Comparison of ENCODE assay signal across 17 cellular contexts in the genomic region with DNA sequence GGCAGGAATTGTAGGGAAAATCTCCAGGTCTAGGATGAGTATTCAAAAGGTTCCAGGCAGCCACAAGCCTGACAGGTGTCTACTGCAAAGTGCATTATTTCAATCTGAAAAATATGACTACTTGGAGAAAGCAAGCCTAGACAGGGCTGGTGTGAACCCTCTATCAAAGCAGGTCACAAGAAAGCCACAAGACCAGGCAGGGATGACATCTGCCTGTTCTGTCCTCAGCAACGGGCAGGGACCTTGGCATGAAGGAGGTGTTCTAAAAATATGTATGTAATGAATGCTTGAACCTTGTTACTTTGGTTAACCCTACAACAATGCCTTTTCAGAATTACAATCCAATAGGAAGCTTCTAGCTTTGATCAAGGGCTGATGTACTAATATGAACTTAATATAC. TPM values are rescaled to one million over a fixed set of nuclear protein-coding genes. Genes with fewer than 3 reads are reported as not detected.
"Had no signal": no experiment of that assay in that cellular context is flagged by ENCODE, and none has a peak within 500 bp of the region (broad histone marks: within the 10 kb centered on the region; RNA-seq: fewer than 3 reads in every experiment).

No MANE protein-coding gene starts in this region.

- H3K27me3 ChIP-seq: SJCRH30 had no signal

- H3K4me2 ChIP-seq: neural progenitor cell had no signal

- H3K36me3 ChIP-seq: neural progenitor cell, SJCRH30, WERI-Rb-1 had no signal

- H2AFZ ChIP-seq: neural progenitor cell had no signal

- H3K27ac ChIP-seq: neural progenitor cell, SJCRH30, WERI-Rb-1 had no signal

- H3K4me3 ChIP-seq: neural progenitor cell, SJCRH30 had no signal

- H3K27ac Mint-ChIP-seq: activated CD8-positive, alpha-beta T cell treated with anti-CD3 and anti-CD28 coated beads for 36 hours; activated naive CD4-positive, alpha-beta T cell treated with anti-CD3 and anti-CD28 coated beads, Interleukin-2, amount 50 U/mL, for 72 hours; neural progenitor cell; T-helper 17 cell had no signal

- H3K9ac ChIP-seq: neural progenitor cell had no signal

- H3K9me3 ChIP-seq: SJCRH30 had no signal

- H3K9me3 Mint-ChIP-seq: activated CD8-positive, alpha-beta T cell treated with anti-CD3 and anti-CD28 coated beads for 36 hours; activated naive CD4-positive, alpha-beta T cell treated with anti-CD3 and anti-CD28 coated beads, Interleukin-2, amount 50 U/mL, for 72 hours; activated T-cell treated with anti-CD3 and anti-CD28 coated beads, Interleukin-2, amount 50 U/mL, for 4 hours had no signal

- H3K4me3 Mint-ChIP-seq: activated CD8-positive, alpha-beta T cell treated with anti-CD3 and anti-CD28 coated beads for 36 hours; activated T-cell treated with anti-CD3 and anti-CD28 coated beads, Interleukin-2, amount 50 U/mL, for 4 hours; neural progenitor cell; T-helper 17 cell had no signal

- H3K4me1 ChIP-seq: neural progenitor cell, SJCRH30 had no signal

- H3K4me1 Mint-ChIP-seq: T-helper 17 cell had no signal

- ATAC-seq: activated CD8-positive, alpha-beta T cell treated with anti-CD3 and anti-CD28 coated beads for 36 hours; activated T-cell treated with anti-CD3 and anti-CD28 coated beads, Interleukin-2, amount 50 U/mL, for 4 hours; stimulated activated naive CD8-positive, alpha-beta T cell treated with anti-CD3 and anti-CD28 coated beads, Interleukin-15, Interleukin-2, amounts not matched to agents 100 U/mL and 50 U/mL, for 24 hours; T-helper 17 cell had no signal

- DNase-seq: activated CD8-positive, alpha-beta T cell treated with anti-CD3 and anti-CD28 coated beads for 36 hours; activated effector memory CD4-positive, alpha-beta T cell treated with anti-CD3 and anti-CD28 coated beads, Interleukin-2, amount 50 U/mL, for 16 hours; activated T-cell treated with anti-CD3 and anti-CD28 coated beads, Interleukin-2, amount 50 U/mL, for 4 hours; central memory CD4-positive, alpha-beta T cell; effector CD8-positive, alpha-beta T cell; foreskin melanocyte; SJCRH30; stimulated activated CD4-positive, alpha-beta T cell treated with anti-CD3 and anti-CD28 coated beads, Interleukin-4, amount 100 ng/mL, for 24 hours; stimulated activated naive CD8-positive, alpha-beta T cell treated with anti-CD3 and anti-CD28 coated beads, Interleukin-15, Interleukin-2, amounts not matched to agents 100 U/mL and 50 U/mL, for 24 hours; T-helper 17 cell; WERI-Rb-1 had no signal

- H3K36me3 Mint-ChIP-seq: activated naive CD4-positive, alpha-beta T cell treated with anti-CD3 and anti-CD28 coated beads, Interleukin-2, amount 50 U/mL, for 72 hours; neural progenitor cell had no signal

RNA-seq across cellular contexts. Expression of a gene that starts 1.2 kb away (rescaled TPM):
- total RNA-seq: activated CD8-positive, alpha-beta T cell treated with anti-CD3 and anti-CD28 coated beads for 36 hours; activated naive CD4-positive, alpha-beta T cell treated with anti-CD3 and anti-CD28 coated beads, Interleukin-2, amount 50 U/mL, for 72 hours; activated T-cell treated with anti-CD3 and anti-CD28 coated beads, Interleukin-2, amount 50 U/mL, for 4 hours; fibroblast of lung; mesenteric fat pad; osteocyte; pulmonary artery endothelial cell; SJCRH30; T-helper 17 cell had no signal

RNA-seq across cellular contexts. Expression of a gene that starts 13.3 kb away (rescaled TPM):
- total RNA-seq: activated CD8-positive, alpha-beta T cell treated with anti-CD3 and anti-CD28 coated beads for 36 hours had no signal

RNA-seq across cellular contexts. Expression of a gene that starts 36.2 kb away (rescaled TPM):
- total RNA-seq: activated CD8-positive, alpha-beta T cell treated with anti-CD3 and anti-CD28 coated beads for 36 hours; activated naive CD4-positive, alpha-beta T cell treated with anti-CD3 and anti-CD28 coated beads, Interleukin-2, amount 50 U/mL, for 72 hours; fibroblast of lung; osteocyte; pulmonary artery endothelial cell; SJCRH30; T-helper 17 cell had no signal
